Comparison of ENCODE assay signal across 8 cellular contexts in genomic region chr6:1316482-1317220, GRCh38. TPM values are rescaled to one million over a fixed set of nuclear protein-coding genes. Genes with fewer than 3 reads are reported as not detected.
DNase-seq lines count a peak whose midpoint lies in the region; ATAC-seq and TF ChIP-seq lines count a peak whose summit lies in the region.

No MANE protein-coding gene starts in this region.

- peaks cover 24% of the 10 kb centered on the region for H3K4me1 Mint-ChIP-seq in stimulated activated naive CD8-positive, alpha-beta T cell treated with anti-CD3 and anti-CD28 coated beads, Interleukin-15, Interleukin-2, amounts not matched to agents 100 ng/mL and 50 ng/mL, for 24 hours (ENCODE audit: low read depth)
- peaks cover 17% of the 10 kb centered on the region for H3K4me1 Mint-ChIP-seq in brain
- H3K4me1 Mint-ChIP-seq in memory B cell, result peaks cover 11% of the 10 kb centered on the region

- TF ChIP-seq CTCF in brain (conservative IDR thresholded peaks at IDR 0.05), result no peak

- no peak for ATAC-seq in stimulated activated naive CD8-positive, alpha-beta T cell treated with anti-CD3 and anti-CD28 coated beads, Interleukin-15, Interleukin-2, amounts not matched to agents 100 U/mL and 50 U/mL, for 24 hours
- ATAC-seq in memory B cell (ENCODE audit: low read depth) (no peak), GM18502 (IDR thresholded peaks at IDR 0.05; ENCODE audit: poor library complexity, unreplicated experiment) (no peak), GM18867 (IDR thresholded peaks at IDR 0.05; ENCODE audit: unreplicated experiment) (no peak), GM21529 (IDR thresholded peaks at IDR 0.05; ENCODE audit: unreplicated experiment) (no peak)

- peaks cover 4% of the 10 kb centered on the region for H3K36me3 Mint-ChIP-seq in stimulated activated naive CD8-positive, alpha-beta T cell treated with anti-CD3 and anti-CD28 coated beads, Interleukin-15, Interleukin-2, amounts not matched to agents 100 ng/mL and 50 ng/mL, for 24 hours (ENCODE audit: low read depth)
- H3K36me3 Mint-ChIP-seq in brain (no peaks in the 10 kb centered on the region), memory B cell (peaks cover 1% of the 10 kb centered on the region)

- no peak for DNase-seq in stimulated activated naive CD8-positive, alpha-beta T cell treated with anti-CD3 and anti-CD28 coated beads, Interleukin-15, Interleukin-2, amounts not matched to agents 100 U/mL and 50 U/mL, for 24 hours
- DNase-seq in memory B cell (ENCODE audit: low spot score in 2 of 2) (no peak), hippocampal formation (lab: John Stamatoyannopoulos, UW) (no peak)

- no peaks in the 10 kb centered on the region for H3K9me3 Mint-ChIP-seq in stimulated activated naive CD8-positive, alpha-beta T cell treated with anti-CD3 and anti-CD28 coated beads, Interleukin-15, Interleukin-2, amounts not matched to agents 100 ng/mL and 50 ng/mL, for 24 hours
- H3K9me3 Mint-ChIP-seq in brain, result peaks cover 0 to 14% (median 9%) of the 10 kb centered on the region in 5 experiments
- no peaks in the 10 kb centered on the region for H3K9me3 Mint-ChIP-seq in memory B cell

- H3K4me3 Mint-ChIP-seq in stimulated activated naive CD8-positive, alpha-beta T cell treated with anti-CD3 and anti-CD28 coated beads, Interleukin-15, Interleukin-2, amounts not matched to agents 100 ng/mL and 50 ng/mL, for 24 hours, result peak overlapping the region; percentile 21
- H3K4me3 Mint-ChIP-seq in brain (peak overlapping the region in 4 of 5 experiments; percentile 65 to 75 (median 72)), memory B cell (peak overlapping the region; percentile 70)

- H3K27me3 Mint-ChIP-seq in stimulated activated naive CD8-positive, alpha-beta T cell treated with anti-CD3 and anti-CD28 coated beads, Interleukin-15, Interleukin-2, amounts not matched to agents 100 ng/mL and 50 ng/mL, for 24 hours, result peaks cover 39% of the 10 kb centered on the region
- peaks cover 43% of the 10 kb centered on the region for H3K27me3 Mint-ChIP-seq in brain
- peaks cover 15% of the 10 kb centered on the region for H3K27me3 Mint-ChIP-seq in memory B cell

- no peak overlapping the region for H3K27ac Mint-ChIP-seq in stimulated activated naive CD8-positive, alpha-beta T cell treated with anti-CD3 and anti-CD28 coated beads, Interleukin-15, Interleukin-2, amounts not matched to agents 100 ng/mL and 50 ng/mL, for 24 hours
- no peak overlapping the region for H3K27ac Mint-ChIP-seq in brain
- no peak overlapping the region for H3K27ac Mint-ChIP-seq in memory B cell

RNA-seq across cellular contexts. Expression of gene FOXQ1, which starts 4.8 kb away (rescaled TPM):
- polyA plus RNA-seq in brain (ENCODE audit: insufficient read depth, low read depth, low replicate concordance), result 0.98 TPM

Comparison
In these comparisons a context has a peak if more than half of its experiments do, and no peak if none do; other contexts are left out.
1. H3K4me3 Mint-ChIP-seq: peak in every context shown above with its lines; median percentile 72 in brain; 70 in memory B cell; 21 in stimulated activated naive CD8-positive, alpha-beta T cell treated with anti-CD3 and anti-CD28 coated beads, Interleukin-15, Interleukin-2, amounts not matched to agents 100 ng/mL and 50 ng/mL, for 24 hours.